In genomic region chr14:71753126-71753830, GRCh38 we compare ENCODE assay signal across 2 cellular contexts.
TF ChIP-seq lines count a peak whose summit lies in the region.

No MANE protein-coding gene starts in this region.

TF ChIP-seq in HEK293, 187 proteins besides CTCF, POLR2A, EP300 and RAD21 (continued from another document):
- TF ChIP-seq, protein P1, sequence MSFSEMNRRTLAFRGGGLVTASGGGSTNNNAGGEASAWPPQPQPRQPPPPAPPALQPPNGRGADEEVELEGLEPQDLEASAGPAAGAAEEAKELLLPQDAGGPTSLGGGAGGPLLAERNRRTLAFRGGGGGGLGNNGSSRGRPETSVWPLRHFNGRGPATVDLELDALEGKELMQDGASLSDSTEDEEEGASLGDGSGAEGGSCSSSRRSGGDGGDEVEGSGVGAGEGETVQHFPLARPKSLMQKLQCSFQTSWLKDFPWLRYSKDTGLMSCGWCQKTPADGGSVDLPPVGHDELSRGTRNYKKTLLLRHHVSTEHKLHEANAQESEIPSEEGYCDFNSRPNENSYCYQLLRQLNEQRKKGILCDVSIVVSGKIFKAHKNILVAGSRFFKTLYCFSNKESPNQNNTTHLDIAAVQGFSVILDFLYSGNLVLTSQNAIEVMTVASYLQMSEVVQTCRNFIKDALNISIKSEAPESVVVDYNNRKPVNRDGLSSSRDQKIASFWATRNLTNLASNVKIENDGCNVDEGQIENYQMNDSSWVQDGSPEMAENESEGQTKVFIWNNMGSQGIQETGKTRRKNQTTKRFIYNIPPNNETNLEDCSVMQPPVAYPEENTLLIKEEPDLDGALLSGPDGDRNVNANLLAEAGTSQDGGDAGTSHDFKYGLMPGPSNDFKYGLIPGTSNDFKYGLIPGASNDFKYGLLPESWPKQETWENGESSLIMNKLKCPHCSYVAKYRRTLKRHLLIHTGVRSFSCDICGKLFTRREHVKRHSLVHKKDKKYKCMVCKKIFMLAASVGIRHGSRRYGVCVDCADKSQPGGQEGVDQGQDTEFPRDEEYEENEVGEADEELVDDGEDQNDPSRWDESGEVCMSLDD (tag by site-specific recombination; IDR thresholded peaks at IDR 0.05), result peak; percentile 48; the same call in 1 of the 2 replicates
- TF ChIP-seq ZNF626 (tag by site-specific recombination; IDR thresholded peaks at IDR 0.05), result no peak
- TF ChIP-seq, protein P2, sequence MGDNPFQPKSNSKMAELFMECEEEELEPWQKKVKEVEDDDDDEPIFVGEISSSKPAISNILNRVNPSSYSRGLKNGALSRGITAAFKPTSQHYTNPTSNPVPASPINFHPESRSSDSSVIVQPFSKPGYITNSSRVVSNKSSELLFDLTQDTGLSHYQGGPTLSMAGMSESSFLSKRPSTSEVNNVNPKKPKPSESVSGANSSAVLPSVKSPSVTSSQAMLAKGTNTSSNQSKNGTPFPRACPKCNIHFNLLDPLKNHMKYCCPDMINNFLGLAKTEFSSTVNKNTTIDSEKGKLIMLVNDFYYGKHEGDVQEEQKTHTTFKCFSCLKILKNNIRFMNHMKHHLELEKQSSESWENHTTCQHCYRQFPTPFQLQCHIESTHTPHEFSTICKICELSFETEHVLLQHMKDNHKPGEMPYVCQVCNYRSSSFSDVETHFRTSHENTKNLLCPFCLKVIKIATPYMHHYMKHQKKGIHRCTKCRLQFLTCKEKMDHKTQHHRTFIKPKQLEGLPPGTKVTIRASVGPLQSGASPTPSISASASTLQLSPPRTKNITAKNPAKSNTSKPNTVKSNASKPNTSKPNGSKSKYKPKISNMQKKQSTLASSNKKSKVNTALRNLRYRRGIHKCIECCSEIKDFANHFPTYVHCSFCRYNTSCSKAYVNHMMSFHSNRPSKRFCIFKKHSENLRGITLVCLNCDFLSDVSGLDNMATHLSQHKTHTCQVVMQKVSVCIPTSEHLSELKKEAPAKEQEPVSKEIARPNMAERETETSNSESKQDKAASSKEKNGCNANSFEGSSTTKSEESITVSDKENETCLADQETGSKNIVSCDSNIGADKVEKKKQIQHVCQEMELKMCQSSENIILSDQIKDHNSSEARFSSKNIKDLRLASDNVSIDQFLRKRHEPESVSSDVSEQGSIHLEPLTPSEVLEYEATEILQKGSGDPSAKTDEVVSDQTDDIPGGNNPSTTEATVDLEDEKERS (tag by site-specific recombination; IDR thresholded peaks at IDR 0.05), result no peak
- TF ChIP-seq GLIS1 (tag by site-specific recombination; IDR thresholded peaks at IDR 0.05), result 0 out of 2 replicates have a peak, but pooled peaks have one; percentile 12
- 0 out of 2 replicates have a peak, but pooled peaks have one; percentile 25 for TF ChIP-seq GLIS2 (tag by site-specific recombination; IDR thresholded peaks at IDR 0.05)
TF ChIP-seq in HEK293: peak in this region for 20.

TF ChIP-seq in HepG2, 621 proteins besides CTCF, POLR2A, EP300 and RAD21 (continued from another document and continues in another):
- TF ChIP-seq MBNL3 (CRISPR knock-in tag; conservative IDR thresholded peaks at IDR 0.05), result no peak
- TF ChIP-seq ZNF205 (CRISPR knock-in tag; IDR thresholded peaks at IDR 0.05), result peak; percentile 98
- TF ChIP-seq, protein P3, sequence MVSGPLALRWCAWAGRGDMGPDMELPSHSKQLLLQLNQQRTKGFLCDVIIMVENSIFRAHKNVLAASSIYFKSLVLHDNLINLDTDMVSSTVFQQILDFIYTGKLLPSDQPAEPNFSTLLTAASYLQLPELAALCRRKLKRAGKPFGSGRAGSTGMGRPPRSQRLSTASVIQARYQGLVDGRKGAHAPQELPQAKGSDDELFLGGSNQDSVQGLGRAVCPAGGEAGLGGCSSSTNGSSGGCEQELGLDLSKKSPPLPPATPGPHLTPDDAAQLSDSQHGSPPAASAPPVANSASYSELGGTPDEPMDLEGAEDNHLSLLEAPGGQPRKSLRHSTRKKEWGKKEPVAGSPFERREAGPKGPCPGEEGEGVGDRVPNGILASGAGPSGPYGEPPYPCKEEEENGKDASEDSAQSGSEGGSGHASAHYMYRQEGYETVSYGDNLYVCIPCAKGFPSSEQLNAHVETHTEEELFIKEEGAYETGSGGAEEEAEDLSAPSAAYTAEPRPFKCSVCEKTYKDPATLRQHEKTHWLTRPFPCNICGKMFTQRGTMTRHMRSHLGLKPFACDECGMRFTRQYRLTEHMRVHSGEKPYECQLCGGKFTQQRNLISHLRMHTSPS (CRISPR knock-in tag; IDR thresholded peaks at IDR 0.05; ENCODE audit: low read depth), result no peak
- TF ChIP-seq TFE3 (CRISPR knock-in tag; IDR thresholded peaks at IDR 0.05), result no peak
- TF ChIP-seq ZNF75D (CRISPR knock-in tag; IDR thresholded peaks at IDR 0.05; ENCODE audit: borderline replicate concordance), result no peak
- no peak for TF ChIP-seq ZNF737 (CRISPR knock-in tag; IDR thresholded peaks at IDR 0.05; ENCODE audit: borderline replicate concordance)
- TF ChIP-seq ZNF674 (CRISPR knock-in tag; IDR thresholded peaks at IDR 0.05; ENCODE audit: low read depth), result no peak
- no peak for TF ChIP-seq POLR2AphosphoS2 (IDR thresholded peaks at IDR 0.05; ENCODE audit: low read depth, low read length)
- TF ChIP-seq, protein P4, sequence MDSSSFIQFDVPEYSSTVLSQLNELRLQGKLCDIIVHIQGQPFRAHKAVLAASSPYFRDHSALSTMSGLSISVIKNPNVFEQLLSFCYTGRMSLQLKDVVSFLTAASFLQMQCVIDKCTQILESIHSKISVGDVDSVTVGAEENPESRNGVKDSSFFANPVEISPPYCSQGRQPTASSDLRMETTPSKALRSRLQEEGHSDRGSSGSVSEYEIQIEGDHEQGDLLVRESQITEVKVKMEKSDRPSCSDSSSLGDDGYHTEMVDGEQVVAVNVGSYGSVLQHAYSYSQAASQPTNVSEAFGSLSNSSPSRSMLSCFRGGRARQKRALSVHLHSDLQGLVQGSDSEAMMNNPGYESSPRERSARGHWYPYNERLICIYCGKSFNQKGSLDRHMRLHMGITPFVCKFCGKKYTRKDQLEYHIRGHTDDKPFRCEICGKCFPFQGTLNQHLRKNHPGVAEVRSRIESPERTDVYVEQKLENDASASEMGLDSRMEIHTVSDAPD (CRISPR knock-in tag; IDR thresholded peaks at IDR 0.05), result no peak
- TF ChIP-seq SATB2 (CRISPR knock-in tag; IDR thresholded peaks at IDR 0.05), result no peak
- peak; percentile 99 for TF ChIP-seq STAG1 (CRISPR knock-in tag; IDR thresholded peaks at IDR 0.05)
- TF ChIP-seq ZSCAN31 (CRISPR knock-in tag; IDR thresholded peaks at IDR 0.05; ENCODE audit: low read depth), result no peak
- no peak for TF ChIP-seq NFIB (CRISPR knock-in tag; IDR thresholded peaks at IDR 0.05; ENCODE audit: borderline replicate concordance)
- TF ChIP-seq ZNF446 (CRISPR knock-in tag; IDR thresholded peaks at IDR 0.05), result no peak
- 0 out of 2 replicates have a peak, but pooled peaks have one; percentile 46 for TF ChIP-seq ZBTB7B (CRISPR knock-in tag; IDR thresholded peaks at IDR 0.05)
- TF ChIP-seq XRCC5 (optimal IDR thresholded peaks at IDR 0.05; ENCODE audit: low read length), result peak; percentile 69
- TF ChIP-seq ZNF318 (CRISPR knock-in tag; IDR thresholded peaks at IDR 0.05), result no peak
- TF ChIP-seq, protein P5, sequence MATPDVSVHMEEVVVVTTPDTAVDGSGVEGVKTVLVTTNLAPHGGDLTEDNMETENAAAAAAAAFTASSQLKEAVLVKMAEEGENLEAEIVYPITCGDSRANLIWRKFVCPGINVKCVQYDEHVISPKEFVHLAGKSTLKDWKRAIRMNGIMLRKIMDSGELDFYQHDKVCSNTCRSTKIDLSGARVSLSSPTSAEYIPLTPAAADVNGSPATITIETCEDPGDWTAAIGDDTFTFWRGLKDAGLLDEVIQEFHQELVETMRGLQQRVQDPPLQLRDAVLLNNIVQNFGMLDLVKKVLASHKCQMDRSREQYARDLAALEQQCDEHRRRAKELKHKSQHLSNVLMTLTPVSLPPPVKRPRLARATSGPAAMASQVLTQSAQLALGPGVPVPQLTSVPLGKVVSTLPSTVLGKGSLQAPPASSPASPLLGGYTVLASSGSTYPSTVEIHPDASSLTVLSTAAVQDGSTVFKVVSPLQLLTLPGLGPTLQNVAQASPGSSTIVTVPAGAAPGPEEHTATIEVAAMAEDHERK (CRISPR knock-in tag; IDR thresholded peaks at IDR 0.05; ENCODE audit: low read depth), result no peak
- TF ChIP-seq RXRA (CRISPR knock-in tag; IDR thresholded peaks at IDR 0.05), result no peak
- no peak for TF ChIP-seq ZNF281 (CRISPR knock-in tag; IDR thresholded peaks at IDR 0.05; ENCODE audit: borderline replicate concordance)
- TF ChIP-seq, protein P6, sequence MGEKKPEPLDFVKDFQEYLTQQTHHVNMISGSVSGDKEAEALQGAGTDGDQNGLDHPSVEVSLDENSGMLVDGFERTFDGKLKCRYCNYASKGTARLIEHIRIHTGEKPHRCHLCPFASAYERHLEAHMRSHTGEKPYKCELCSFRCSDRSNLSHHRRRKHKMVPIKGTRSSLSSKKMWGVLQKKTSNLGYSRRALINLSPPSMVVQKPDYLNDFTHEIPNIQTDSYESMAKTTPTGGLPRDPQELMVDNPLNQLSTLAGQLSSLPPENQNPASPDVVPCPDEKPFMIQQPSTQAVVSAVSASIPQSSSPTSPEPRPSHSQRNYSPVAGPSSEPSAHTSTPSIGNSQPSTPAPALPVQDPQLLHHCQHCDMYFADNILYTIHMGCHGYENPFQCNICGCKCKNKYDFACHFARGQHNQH (CRISPR knock-in tag; IDR thresholded peaks at IDR 0.05), result 0 out of 2 replicates have a peak, but pooled peaks have one; percentile 37
